Comparison of ENCODE assay signal across 8 cellular contexts in the genomic region with DNA sequence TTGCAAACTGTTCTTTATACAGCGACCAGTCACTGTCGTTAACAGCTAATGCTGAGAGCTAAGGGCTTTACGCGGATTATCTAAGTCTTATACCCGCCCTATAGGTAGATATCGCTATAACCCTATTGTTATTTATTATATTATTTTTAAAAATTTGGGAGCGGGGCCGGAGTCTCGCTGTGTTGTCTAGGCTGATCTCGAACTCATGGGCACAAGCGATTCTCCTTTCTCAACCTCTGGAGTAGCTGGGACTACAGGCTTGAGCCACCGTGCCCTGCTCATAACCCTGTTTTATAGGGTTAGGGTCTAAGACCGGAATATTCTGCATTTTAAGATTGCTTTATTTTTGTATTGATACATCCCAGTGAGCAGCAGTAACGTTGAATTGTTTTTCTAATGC. TPM values are rescaled to one million over a fixed set of nuclear protein-coding genes. Genes with fewer than 3 reads are reported as not detected.
DNase-seq lines count a peak whose midpoint lies in the region; ATAC-seq, FAIRE-seq and TF ChIP-seq lines count a peak whose summit lies in the region.

No MANE protein-coding gene starts in this region.

- H4K20me1 ChIP-seq in GM12878 (ENCODE audit: control insufficient read depth, insufficient read depth), result no peaks in the 10 kb centered on the region

- under 1% methylated on average over 14 of the region's 14 CpGs for WGBS in GM12878 (ENCODE audit: insufficient coverage, insufficient replicate concordance, low lambda C conversion rate, missing lambda C conversion rate)
- WGBS in upper lobe of left lung, 2 donors, result 14 to 16% methylated on average over 14 of the region's 14 CpGs

- peak overlapping the region; percentile 99 for H3K27ac Mint-ChIP-seq in activated naive CD4-positive, alpha-beta T cell treated with anti-CD3 and anti-CD28 coated beads, Interleukin-2, amount 50 U/mL, for 24 hours
- peak overlapping the region; percentile 93 for H3K27ac Mint-ChIP-seq in memory B cell

- peak overlapping the region; percentile 100 for H3K4me3 Mint-ChIP-seq in activated naive CD4-positive, alpha-beta T cell treated with anti-CD3 and anti-CD28 coated beads, Interleukin-2, amount 50 U/mL, for 24 hours
- peak overlapping the region; percentile 92 for H3K4me3 Mint-ChIP-seq in memory B cell

- peaks cover 14% of the 10 kb centered on the region for H3K4me1 ChIP-seq in GM12878 (ENCODE audit: control insufficient read depth, insufficient read depth, low read length)
- peaks cover 23 to 41% (median 24%) of the 10 kb centered on the region in 4 donors for H3K4me1 ChIP-seq in upper lobe of left lung

- POLR2A ChIA-PET in GM12878 (lab: Charles Lee), result interaction anchor here (0.7 to 2.5 kb wide), 4 partner anchors 8 to 1268 kb away, joined by 3 to 13 read pairs (median 6); no protein-coding TSS in a partner anchor

- in situ Hi-C loops in GM12878 (cut with MboI), result no loop called here

- peak overlapping the region; percentile 53 for H3K4me2 ChIP-seq in GM12878 (ENCODE audit: control insufficient read depth, insufficient read depth)

- H3K79me2 ChIP-seq in GM12878 (ENCODE audit: control insufficient read depth, insufficient read depth, low read length), result peaks cover 39% of the 10 kb centered on the region

- TF ChIP-seq CTCF in GM12878 (IDR thresholded peaks at IDR 0.05 in 2 of 3, conservative IDR thresholded peaks at IDR 0.05 in 1 of 3; ENCODE audit: control insufficient read depth in 2 of 3, extremely low read depth in 1 of 3, insufficient read depth in 1 of 3, low read depth in 3 of 3, low read length in 3 of 3) (no peak), upper lobe of left lung (IDR thresholded peaks at IDR 0.05) (no peak)

- no peak for DNase-seq in activated naive CD4-positive, alpha-beta T cell (lab: John Stamatoyannopoulos, UW)
- no peak for DNase-seq in GM12878 (ENCODE audit: low read depth, low spot score)
- DNase-seq in memory B cell (ENCODE audit: low spot score in 2 of 2), result no peak
- DNase-seq in upper lobe of left lung, result no peak
- no peak for DNase-seq in HuH-7.5 (ENCODE audit: low spot score)

- TF ChIP-seq EP300 in GM12878 (IDR thresholded peaks at IDR 0.05; ENCODE audit: borderline replicate concordance in 1 of 2, control insufficient read depth in 1 of 2, low read depth in 2 of 2, low read length in 2 of 2), result no peak
- no peak for TF ChIP-seq EP300 in upper lobe of left lung (IDR thresholded peaks at IDR 0.05)

- no peaks in the 10 kb centered on the region for H3K27me3 Mint-ChIP-seq in activated naive CD4-positive, alpha-beta T cell treated with anti-CD3 and anti-CD28 coated beads, Interleukin-2, amount 50 U/mL, for 24 hours
- no peaks in the 10 kb centered on the region for H3K27me3 Mint-ChIP-seq in memory B cell

- H2AFZ ChIP-seq in GM12878 (ENCODE audit: control insufficient read depth, low read depth, low read length), result peak overlapping the region; percentile 98

- no peaks in the 10 kb centered on the region; the same call in 2 of the 3 replicates for H3K9me3 ChIP-seq in GM12878 (replicated peaks; ENCODE audit: control insufficient read depth, insufficient read depth, low read length)
- H3K9me3 ChIP-seq in upper lobe of left lung, result no peaks in the 10 kb centered on the region

- no peak; the same call in 2 of the 3 replicates for ATAC-seq in GM12878
- no peak for ATAC-seq in memory B cell (ENCODE audit: low read depth)
- no peak for ATAC-seq in upper lobe of left lung (ENCODE audit: low FRiP score in 2 of 2)
- no peak for ATAC-seq in GM21825 (IDR thresholded peaks at IDR 0.05; ENCODE audit: unreplicated experiment)
- ATAC-seq in HG03039 (IDR thresholded peaks at IDR 0.05; ENCODE audit: unreplicated experiment), result no peak

- no TSS peak for BruUV-seq in GM12878 (replicated peaks; lab: Mats Ljungman, UMichigan)

- CTCF ChIA-PET in GM12878 (lab: Yijun Ruan, JAX), result interaction anchor here (2.1 kb wide), 1 partner anchor 63 kb away, joined by 8 read pairs; no protein-coding TSS in a partner anchor

- peak overlapping the region; percentile 93 for H3K27ac ChIP-seq in GM12878 (ENCODE audit: control insufficient read depth, insufficient read depth)
- H3K27ac ChIP-seq in upper lobe of left lung, result peak overlapping the region; percentile 88 to 96 (median 94)

- H3K27me3 ChIP-seq in GM12878 (replicated peaks in 1 of 2; ENCODE audit: control insufficient read depth in 2 of 2, insufficient read depth in 2 of 2, low read length in 1 of 2) (no peaks in the 10 kb centered on the region), upper lobe of left lung (no peaks in the 10 kb centered on the region)

- peaks cover 0 to 2% of the 10 kb centered on the region in 2 experiments; a peak in 2 of 4 replicates for H3K36me3 ChIP-seq in GM12878 (ENCODE audit: control insufficient read depth in 2 of 2, insufficient read depth in 2 of 2, low read length in 1 of 2)
- peaks cover 0 to 8% (median 6%) of the 10 kb centered on the region in 4 donors for H3K36me3 ChIP-seq in upper lobe of left lung

- H3K9ac ChIP-seq in GM12878 (ENCODE audit: control insufficient read depth, insufficient read depth, low read length), result peak overlapping the region; percentile 92

- H3K4me3 ChIP-seq in GM12878 (peak overlapping the region; percentile 100), upper lobe of left lung (peak overlapping the region; percentile 43 to 88 (median 73))

- RAD21 ChIA-PET in GM12878 (lab: Charles Lee; ENCODE audit: unreplicated experiment), result interaction anchor here (1.0 to 1.6 kb wide), 7 partner anchors 9 to 180 kb away, joined by 3 to 4 read pairs (median 3); no protein-coding TSS in a partner anchor

- SMC1A ChIA-PET in GM12878 (lab: Charles Lee; ENCODE audit: uncharacterized antibody, unreplicated experiment), result interaction anchor here (0.7 to 2.3 kb wide), 4 partner anchors 9 to 109 kb away, joined by 4 to 8 read pairs (median 4); no protein-coding TSS in a partner anchor

- intact Hi-C loops in GM12878 (cut with micrococcal nuclease; ENCODE audit: unreplicated experiment), result no loop called here

- TF ChIP-seq POLR2A in GM12878 (IDR thresholded peaks at IDR 0.05; ENCODE audit: low read depth, low read length) (no peak), upper lobe of left lung (IDR thresholded peaks at IDR 0.05) (no peak)

- FAIRE-seq in GM12878 (lab: Jason Lieb, UNC), result no peak

- no peak for TF ChIP-seq RAD21 in GM12878 (IDR thresholded peaks at IDR 0.05; ENCODE audit: insufficient read depth, low read depth, low read length)

- peaks cover 7% of the 10 kb centered on the region for H3K36me3 Mint-ChIP-seq in activated naive CD4-positive, alpha-beta T cell treated with anti-CD3 and anti-CD28 coated beads, Interleukin-2, amount 50 U/mL, for 24 hours
- H3K36me3 Mint-ChIP-seq in memory B cell, result peaks cover 4% of the 10 kb centered on the region

- H3K9me3 Mint-ChIP-seq in activated naive CD4-positive, alpha-beta T cell treated with anti-CD3 and anti-CD28 coated beads, Interleukin-2, amount 50 U/mL, for 24 hours, result no peaks in the 10 kb centered on the region
- no peaks in the 10 kb centered on the region for H3K9me3 Mint-ChIP-seq in memory B cell

- peaks cover 30% of the 10 kb centered on the region for H3K4me1 Mint-ChIP-seq in activated naive CD4-positive, alpha-beta T cell treated with anti-CD3 and anti-CD28 coated beads, Interleukin-2, amount 50 U/mL, for 24 hours
- peaks cover 13% of the 10 kb centered on the region for H3K4me1 Mint-ChIP-seq in memory B cell

RNA-seq across cellular contexts. Expression of gene DEF8, which starts 24.7 kb away (rescaled TPM):
- 34.0 and 49.6 TPM in 2 replicates for total RNA-seq in GM12878 (2013; cell fraction: nucleolus; rRNA removed)
- total RNA-seq in GM12878 (2014; rRNA removed), result 88.3 and 98.2 TPM in 2 replicates
- 35.3 and 38.6 TPM in 2 replicates for total RNA-seq in GM12878 (2014; rRNA removed; fragmentation: Illumina TruSeq; extraction: Trizol)
- 63.8 and 72.1 TPM in 2 replicates for total RNA-seq in GM12878 (2021)
- 27.4 TPM for polyA plus RNA-seq in GM12878 (2011; ENCODE audit: low read depth)
- polyA plus RNA-seq in GM12878 (2011; rRNA removed), result 14.4 and 27.9 TPM in 2 replicates
- polyA plus RNA-seq in GM12878 (2011; cell fraction: cytosol; rRNA removed), result 53.1 and 56.5 TPM in 2 replicates
- 93.4 and 142 TPM in 2 replicates for polyA plus RNA-seq in GM12878 (2011; cell fraction: nucleus; rRNA removed)
- polyA plus RNA-seq in GM12878 (2012), result 26.0 and 37.6 TPM in 2 replicates
- 13.5 and 28.8 TPM in 2 replicates for polyA plus RNA-seq in GM12878 (2014; fragmentation: Illumina TruSeq; extraction: Trizol)
- 10 to 100 TPM; 17.0 to 33.5 TPM for polyA plus RNA-seq in GM12878 (2014; fragmentation: Nextera tagmentation; extraction: Ambion mirVana)
- polyA plus RNA-seq in GM12878 (2014; rRNA removed), result 80.6 and 124 TPM in 2 replicates
- 10 to 100 TPM; 63.2 to 64.1 TPM for polyA plus RNA-seq in GM12878 (2016; fragmentation: Nextera tagmentation; extraction: Ambion mirVana)
- polyA minus RNA-seq in GM12878 (2011; rRNA and poly(A)+ RNA removed), result 19.9 and 23.1 TPM in 2 replicates
- polyA minus RNA-seq in GM12878 (2011; cell fraction: cytosol; rRNA and poly(A)+ RNA removed), result 14.2 and 15.2 TPM in 2 replicates
- polyA minus RNA-seq in GM12878 (2011; cell fraction: nucleus; rRNA and poly(A)+ RNA removed), result 9.8 and 24.4 TPM in 2 replicates
- total RNA-seq in upper lobe of left lung, result 100 to 1,000 TPM in 2 of 6 donors, 10 to 100 TPM in 4; 45.7 to 671 (median 80.5) TPM

RNA-seq across cellular contexts. Expression of gene DBNDD1, which starts 46.0 kb away (rescaled TPM):
- 3.7 and 4.0 TPM in 2 replicates for total RNA-seq in GM12878 (2013; cell fraction: nucleolus; rRNA removed)
- 0.45 and 0.54 TPM in 2 replicates for total RNA-seq in GM12878 (2014; rRNA removed)
- 0.63 and 0.92 TPM in 2 replicates for total RNA-seq in GM12878 (2014; rRNA removed; fragmentation: Illumina TruSeq; extraction: Trizol)
- total RNA-seq in GM12878 (2021), result 1.3 and 1.5 TPM in 2 replicates
- polyA plus RNA-seq in GM12878 (2011; ENCODE audit: low read depth), result 2.5 TPM
- 2.8 and 4.6 TPM in 2 replicates for polyA plus RNA-seq in GM12878 (2011; rRNA removed)
- polyA plus RNA-seq in GM12878 (2011; cell fraction: cytosol; rRNA removed), result 9.2 and 9.6 TPM in 2 replicates
- 5.9 and 10.9 TPM in 2 replicates for polyA plus RNA-seq in GM12878 (2011; cell fraction: nucleus; rRNA removed)
- polyA plus RNA-seq in GM12878 (2012), result 2.4 and 3.7 TPM in 2 replicates
- 0.70 and 0.91 TPM in 2 replicates for polyA plus RNA-seq in GM12878 (2014; fragmentation: Illumina TruSeq; extraction: Trizol)
- under 1 TPM; 0.06 to 0.09 TPM for polyA plus RNA-seq in GM12878 (2014; fragmentation: Nextera tagmentation; extraction: Ambion mirVana)
- polyA plus RNA-seq in GM12878 (2014; rRNA removed), result 1.4 and 2.4 TPM in 2 replicates
- under 1 TPM; 0.28 to 0.48 TPM for polyA plus RNA-seq in GM12878 (2016; fragmentation: Nextera tagmentation; extraction: Ambion mirVana)
- 2.0 and 7.6 TPM in 2 replicates for polyA minus RNA-seq in GM12878 (2011; rRNA and poly(A)+ RNA removed)
- polyA minus RNA-seq in GM12878 (2011; cell fraction: cytosol; rRNA and poly(A)+ RNA removed), result 2.8 TPM in 2 replicates
- 2.4 and 2.6 TPM in 2 replicates for polyA minus RNA-seq in GM12878 (2011; cell fraction: nucleus; rRNA and poly(A)+ RNA removed)
- 10 to 100 TPM in 3 of 6 donors, 1 to 10 TPM in 3; 4.6 to 23.2 (median 11.1) TPM for total RNA-seq in upper lobe of left lung

RNA-seq across cellular contexts. Expression of gene TUBB3, which starts 50.1 kb away (rescaled TPM):
- 1.7 TPM in 1 of 2 replicates, not detected in the other for total RNA-seq in GM12878 (2013; cell fraction: nucleolus; rRNA removed)
- total RNA-seq in GM12878 (2014; rRNA removed) (1.3 and 1.6 TPM in 2 replicates), GM12878 (2014; rRNA removed; fragmentation: Illumina TruSeq; extraction: Trizol) (0.49 and 0.69 TPM in 2 replicates), GM12878 (2021) (1.6 and 2.3 TPM in 2 replicates), upper lobe of left lung (1 to 10 TPM in 3 of 6 donors, under 1 TPM in 2, not detected in 1; 0.33 to 9.2 (median 2.1) TPM)
- 0.29 TPM for polyA plus RNA-seq in GM12878 (2011; ENCODE audit: low read depth)
- polyA plus RNA-seq in GM12878 (2011; rRNA removed) (0.19 and 0.58 TPM in 2 replicates), GM12878 (2014; fragmentation: Illumina TruSeq; extraction: Trizol) (0.32 TPM in 1 of 2 replicates, not detected in the other), GM12878 (2014; fragmentation: Nextera tagmentation; extraction: Ambion mirVana) (under 1 TPM in 1 of 2 experiments, not detected in 1; 0.09 TPM), GM12878 (2014; rRNA removed) (0.50 and 0.86 TPM in 2 replicates), GM12878 (2016; fragmentation: Nextera tagmentation; extraction: Ambion mirVana) (1 to 10 TPM; 1.3 to 2.5 TPM)
- 0.52 and 1.0 TPM in 2 replicates for polyA plus RNA-seq in GM12878 (2011; cell fraction: cytosol; rRNA removed)
- 1.8 TPM in 2 replicates for polyA plus RNA-seq in GM12878 (2011; cell fraction: nucleus; rRNA removed)
- polyA plus RNA-seq in GM12878 (2012), result 1.0 and 1.3 TPM in 2 replicates
- polyA minus RNA-seq in GM12878 (2011; rRNA and poly(A)+ RNA removed), result 0.51 and 1.4 TPM in 2 replicates
- polyA minus RNA-seq in GM12878 (2011; cell fraction: cytosol; rRNA and poly(A)+ RNA removed), result 0.67 TPM in 1 of 2 replicates, not detected in the other
- 0.60 TPM in 1 of 2 replicates, not detected in the other for polyA minus RNA-seq in GM12878 (2011; cell fraction: nucleus; rRNA and poly(A)+ RNA removed)

RNA-seq across cellular contexts. Expression of gene MC1R, which starts 54.6 kb away (rescaled TPM):
- 8.0 and 12.8 TPM in 2 replicates for total RNA-seq in GM12878 (2013; cell fraction: nucleolus; rRNA removed)
- 0.60 and 0.62 TPM in 2 replicates for total RNA-seq in GM12878 (2014; rRNA removed)
- total RNA-seq in GM12878 (2014; rRNA removed; fragmentation: Illumina TruSeq; extraction: Trizol), result 0.28 and 0.40 TPM in 2 replicates
- total RNA-seq in GM12878 (2021), result 0.72 and 1.3 TPM in 2 replicates
- 0.55 TPM for polyA plus RNA-seq in GM12878 (2011; ENCODE audit: low read depth)
- polyA plus RNA-seq in GM12878 (2011; rRNA removed), result 0.68 and 1.0 TPM in 2 replicates
- polyA plus RNA-seq in GM12878 (2011; cell fraction: cytosol; rRNA removed), result 1.3 and 1.5 TPM in 2 replicates
- polyA plus RNA-seq in GM12878 (2011; cell fraction: nucleus; rRNA removed), result 11.5 and 15.2 TPM in 2 replicates
- polyA plus RNA-seq in GM12878 (2012), result 0.44 and 1.2 TPM in 2 replicates
- polyA plus RNA-seq in GM12878 (2014; fragmentation: Illumina TruSeq; extraction: Trizol), result 0.50 TPM in 1 of 2 replicates, not detected in the other
- under 1 TPM; 0.06 to 0.07 TPM for polyA plus RNA-seq in GM12878 (2014; fragmentation: Nextera tagmentation; extraction: Ambion mirVana)
- 1.8 and 2.3 TPM in 2 replicates for polyA plus RNA-seq in GM12878 (2014; rRNA removed)
- polyA plus RNA-seq in GM12878 (2016; fragmentation: Nextera tagmentation; extraction: Ambion mirVana), result under 1 TPM; 0.18 to 0.40 TPM
- 1.8 and 2.8 TPM in 2 replicates for polyA minus RNA-seq in GM12878 (2011; rRNA and poly(A)+ RNA removed)
- polyA minus RNA-seq in GM12878 (2011; cell fraction: cytosol; rRNA and poly(A)+ RNA removed), result 0.40 and 1.4 TPM in 2 replicates
- polyA minus RNA-seq in GM12878 (2011; cell fraction: nucleus; rRNA and poly(A)+ RNA removed), result 1.8 and 4.1 TPM in 2 replicates
- total RNA-seq in upper lobe of left lung, result 10 to 100 TPM in 2 of 6 donors, 1 to 10 TPM in 4; 4.9 to 44.0 (median 7.0) TPM
